Comparison of ENCODE assay signal across 15 cellular contexts in the genomic region with DNA sequence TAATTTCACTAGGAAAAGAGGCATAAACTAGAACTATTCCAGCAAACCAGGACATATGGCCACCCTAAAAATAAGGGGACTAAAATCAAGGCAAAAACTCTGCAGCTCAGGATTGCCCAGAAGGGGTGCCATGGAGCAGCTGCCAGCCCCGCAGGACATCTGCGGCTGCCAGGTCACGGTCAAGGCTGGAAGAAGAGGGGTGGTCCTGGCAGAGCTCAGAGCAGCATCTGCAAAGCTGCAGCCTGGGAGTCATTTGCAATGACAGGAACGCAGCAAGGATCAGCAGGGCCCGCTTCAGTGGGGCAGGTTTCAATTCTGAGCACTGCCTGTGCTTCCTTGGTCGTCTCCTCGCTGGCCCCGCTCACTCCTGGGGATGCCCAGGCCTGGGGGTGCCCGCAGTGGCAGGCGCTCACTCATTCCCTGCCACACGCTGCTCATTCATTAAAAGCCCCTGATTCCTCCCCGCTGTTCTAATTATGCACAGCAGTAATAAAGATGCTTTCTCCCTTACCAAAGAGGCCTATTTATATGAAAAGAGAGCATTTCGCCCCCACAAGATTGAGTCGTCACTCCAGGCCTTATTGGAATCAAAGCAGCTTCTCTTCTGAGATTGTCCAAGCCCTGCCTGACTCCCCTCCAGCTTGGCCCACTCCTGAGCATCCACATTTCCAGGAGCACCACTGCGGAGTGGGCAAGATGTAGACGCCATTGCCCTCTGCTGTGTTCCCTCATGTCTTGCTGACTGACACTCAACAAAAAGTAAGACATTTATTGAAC. TPM values are rescaled to one million over a fixed set of nuclear protein-coding genes. Genes with fewer than 3 reads are reported as not detected.
DNase-seq lines count a peak whose midpoint lies in the region; ATAC-seq, FAIRE-seq and TF ChIP-seq lines count a peak whose summit lies in the region.
"Had no signal": no experiment of that assay in that cellular context is flagged by ENCODE, and none has a peak within 500 bp of the region (broad histone marks: within the 10 kb centered on the region; RNA-seq: fewer than 3 reads in every experiment).

No MANE protein-coding gene starts in this region.

- peaks cover 12% of the 10 kb centered on the region; the same call in 1 of the 2 replicates for H3K23me2 ChIP-seq in H1 (ENCODE audit: low read depth, low read length)

- no peak overlapping the region for H3K4ac ChIP-seq in H1 (replicated peaks; ENCODE audit: insufficient read length, low read depth, low read length)

- no peak overlapping the region for H3K4me3 Mint-ChIP-seq in activated CD8-positive, alpha-beta memory T cell treated with anti-CD3 and anti-CD28 coated beads, Interleukin-2, amount 10 ng/mL, durations not matched to agents 7 days and 5 days
- H3K4me3 Mint-ChIP-seq: CD8-positive, alpha-beta T cell had no signal

- H3K23ac ChIP-seq in H1 (ENCODE audit: insufficient read length), result no peak overlapping the region

- no peak for ATAC-seq in activated CD8-positive, alpha-beta memory T cell treated with anti-CD3 and anti-CD28 coated beads, Interleukin-2, amount 10 ng/mL, durations not matched to agents 7 days and 5 days
- ATAC-seq: CD8-positive, alpha-beta T cell; psoas muscle had no signal

- no peak overlapping the region for H4K91ac ChIP-seq in H1 (replicated peaks; ENCODE audit: insufficient read length, low read length)

- H3K4me1 ChIP-seq in H1 (replicated peaks in 1 of 4; ENCODE audit: control insufficient read depth in 3 of 4, insufficient read depth in 4 of 4, low read length in 3 of 4), result peaks cover 0 to 5% (median 3%) of the 10 kb centered on the region in 4 experiments; a peak in 5 of 7 replicates
- H3K4me1 ChIP-seq: psoas muscle had no signal

- H2AK5ac ChIP-seq in H1 (ENCODE audit: low read depth, low read length), result no peak overlapping the region

- H2BK5ac ChIP-seq in H1 (ENCODE audit: low read depth, low read length), result no peak overlapping the region

- H3K56ac ChIP-seq in H1 (replicated peaks; ENCODE audit: insufficient read length, low read depth, low read length), result no peak overlapping the region

- no peak for FAIRE-seq in H1 (lab: Jason Lieb, UNC)
- FAIRE-seq: endometrium had no signal

- H4K8ac ChIP-seq in H1 (ENCODE audit: extremely low read depth, insufficient read depth, low read length), result 0 out of 2 replicates have a peak overlapping the region, but pooled peaks have one; percentile 18

- H3K27me3 ChIP-seq in H1 (replicated peaks in 1 of 4; ENCODE audit: control insufficient read depth in 3 of 4, extremely low read depth in 1 of 4, insufficient read depth in 3 of 4, low read length in 3 of 4) (peaks cover 14 to 33% (median 27%) of the 10 kb centered on the region in 4 experiments), neural cell (ENCODE audit: insufficient read depth, low read depth, low read length) (peaks cover 20% of the 10 kb centered on the region)
- H3K27me3 ChIP-seq: uterus had no signal

- 67% methylated on average over 16 of the region's 16 CpGs; no CpG with 5 or more reads in 1 of the 2 experiments for WGBS in H1 (ENCODE audit: extremely low coverage in 1 of 2, insufficient coverage in 1 of 2, insufficient read length in 1 of 2, insufficient replicate concordance in 2 of 2, low coverage in 1 of 2, low lambda C conversion rate in 2 of 2, missing lambda C conversion rate in 1 of 2), 2 experiments

- H4K20me1 ChIP-seq in H1 (replicated peaks in 1 of 2; ENCODE audit: control insufficient read depth in 1 of 2, insufficient read depth in 2 of 2, low read length in 2 of 2) (peaks cover 2 to 6% of the 10 kb centered on the region in 2 experiments), neural cell (ENCODE audit: insufficient read depth) (no peaks in the 10 kb centered on the region)

- no peak overlapping the region for H3K14ac ChIP-seq in H1 (ENCODE audit: insufficient read length)

- no peaks in the 10 kb centered on the region for H3K9me3 ChIP-seq in H1 (ENCODE audit: insufficient read depth in 2 of 2, low read depth in 1 of 2, low read length in 1 of 2)
- no peaks in the 10 kb centered on the region for H3K9me3 ChIP-seq in neural cell (ENCODE audit: low read length)
- H3K9me3 ChIP-seq: psoas muscle, uterus had no signal

- no peak overlapping the region for H3K18ac ChIP-seq in H1 (ENCODE audit: extremely low read depth, low read length)

- peaks cover 0 to 5% (median 0%) of the 10 kb centered on the region in 4 experiments; a peak in 1 of 8 replicates for H3K36me3 ChIP-seq in H1 (ENCODE audit: control insufficient read depth in 2 of 4, insufficient read depth in 4 of 4, low read length in 3 of 4)
- H3K36me3 ChIP-seq in neural cell (ENCODE audit: insufficient read depth, low read length), result no peaks in the 10 kb centered on the region
- H3K36me3 ChIP-seq: uterus had no signal

- H3K4me2 ChIP-seq in H1 (ENCODE audit: insufficient read depth in 1 of 2, low read depth in 2 of 2, low read length in 2 of 2) (no peak overlapping the region), neural cell (ENCODE audit: low read length) (no peak overlapping the region)

- TF ChIP-seq CTCF in AG10803 (conservative IDR thresholded peaks at IDR 0.05; ENCODE audit: low read length) (peak; percentile 52), H1 (IDR thresholded peaks at IDR 0.05; ENCODE audit: control extremely low read depth in 1 of 3, insufficient read depth in 1 of 3, low read depth in 1 of 3, low read length in 3 of 3) (peak; percentile 71 to 78 (median 74)), neural cell (IDR thresholded peaks at IDR 0.05; ENCODE audit: poor library complexity, severe bottlenecking) (peak; percentile 35)

- H2AFZ ChIP-seq in H1 (ENCODE audit: low read length) (no peak overlapping the region), neural cell (ENCODE audit: low read depth, low read length) (no peak overlapping the region)

- H4K5ac ChIP-seq in H1 (ENCODE audit: insufficient read length, low read depth, low read length), result no peak overlapping the region

- no peaks in the 10 kb centered on the region for H3F3A ChIP-seq in neural cell (ENCODE audit: insufficient read depth, low read length, poor library complexity, severe bottlenecking)

- CTCF ChIA-PET in H1 (lab: Charles Lee; ENCODE audit: partially characterized antibody), result interaction anchor here (0.7 to 2.5 kb wide), 21 partner anchors 8 to 110 kb away, joined by 3 to 14 read pairs (median 4); no protein-coding TSS in a partner anchor
- CTCF ChIA-PET in activated CD8-positive, alpha-beta memory T cell treated with anti-CD3 and anti-CD28 coated beads, Interleukin-2, amount 10 ng/mL, durations not matched to agents 7 days and 5 days (lab: Charles Lee), result no interaction called here

- no peaks in the 10 kb centered on the region for H3K9me3 Mint-ChIP-seq in activated CD8-positive, alpha-beta memory T cell treated with anti-CD3 and anti-CD28 coated beads, Interleukin-2, amount 10 ng/mL, durations not matched to agents 7 days and 5 days (ENCODE audit: low read depth)
- H3K9me3 Mint-ChIP-seq: CD8-positive, alpha-beta T cell had no signal

- H3K27ac Mint-ChIP-seq in activated CD8-positive, alpha-beta memory T cell treated with anti-CD3 and anti-CD28 coated beads, Interleukin-2, amount 10 ng/mL, durations not matched to agents 7 days and 5 days, result no peak overlapping the region
- H3K27ac Mint-ChIP-seq: CD8-positive, alpha-beta T cell had no signal

- H3K36me3 Mint-ChIP-seq in activated CD8-positive, alpha-beta memory T cell treated with anti-CD3 and anti-CD28 coated beads, Interleukin-2, amount 10 ng/mL, durations not matched to agents 7 days and 5 days, result no peaks in the 10 kb centered on the region
- H3K36me3 Mint-ChIP-seq: CD8-positive, alpha-beta T cell had no signal

- no peaks in the 10 kb centered on the region for H3K79me1 ChIP-seq in H1 (ENCODE audit: low read depth, low read length)

- TF ChIP-seq POLR2A in H1 (IDR thresholded peaks at IDR 0.05; ENCODE audit: control extremely low read depth in 1 of 2, low read depth in 2 of 2, low read length in 2 of 2), result no peak

- H3K4me3 ChIP-seq in AG10803 (ENCODE audit: low read length) (no peak overlapping the region), H1 (ENCODE audit: extremely low read depth in 1 of 4, insufficient read depth in 2 of 4, low read depth in 3 of 4, low read length in 4 of 4) (no peak overlapping the region), neural cell (ENCODE audit: low read length) (no peak overlapping the region)
- H3K4me3 ChIP-seq: psoas muscle, uterus had no signal

- DNase-seq in AG10803 (ENCODE audit: low read depth) (no peak), NCI-H69 (lab: John Stamatoyannopoulos, UW) (peak; percentile 54), H1 (ENCODE audit: low read depth in 1 of 2, low spot score in 2 of 2) (peak in 1 of 2 experiments; percentile 55), putamen (ENCODE audit: low spot score) (no peak), EL (no peak)
- DNase-seq in activated CD8-positive, alpha-beta memory T cell treated with anti-CD3 and anti-CD28 coated beads, Interleukin-2, amount 10 ng/mL, durations not matched to agents 7 days and 5 days, result no peak
- DNase-seq in activated CD4-positive, alpha-beta T cell treated with anti-CD3 and anti-CD28 coated beads, Interleukin-2, amount 50 U/mL, for 48 hours, result no peak
- DNase-seq: activated naive CD4-positive, alpha-beta T cell; CD8-positive, alpha-beta T cell; NCI-H2081; psoas muscle; uterus had no signal

- H2BK120ac ChIP-seq in H1 (replicated peaks; ENCODE audit: low read depth, low read length), result no peak overlapping the region

- H2BK15ac ChIP-seq in H1 (ENCODE audit: low read length), result no peak overlapping the region

- H3K4me1 Mint-ChIP-seq in activated CD8-positive, alpha-beta memory T cell treated with anti-CD3 and anti-CD28 coated beads, Interleukin-2, amount 10 ng/mL, durations not matched to agents 7 days and 5 days, result no peaks in the 10 kb centered on the region

- TF ChIP-seq RAD21 in H1 (IDR thresholded peaks at IDR 0.05 in 1 of 2, conservative IDR thresholded peaks at IDR 0.05 in 1 of 2; ENCODE audit: low read depth in 2 of 2, low read length in 2 of 2) (peak; percentile 39 to 59; a peak in 3 of 4 replicates), neural cell (conservative IDR thresholded peaks at IDR 0.05) (no peak)

- TF ChIP-seq EP300 in H1 (IDR thresholded peaks at IDR 0.05; ENCODE audit: borderline replicate concordance in 1 of 2, low read depth in 2 of 2, low read length in 2 of 2), result no peak
- no peak for TF ChIP-seq EP300 in neural cell (conservative IDR thresholded peaks at IDR 0.05; ENCODE audit: poor library complexity, severe bottlenecking)

- peaks cover 32% of the 10 kb centered on the region for H3K27me3 Mint-ChIP-seq in activated CD8-positive, alpha-beta memory T cell treated with anti-CD3 and anti-CD28 coated beads, Interleukin-2, amount 10 ng/mL, durations not matched to agents 7 days and 5 days

- no peak overlapping the region for H2BK20ac ChIP-seq in H1 (ENCODE audit: low read length)

- no peak overlapping the region for H3K9ac ChIP-seq in H1 (replicated peaks in 1 of 4; ENCODE audit: extremely low read depth in 1 of 4, low read depth in 3 of 4, low read length in 3 of 4)
- no peak overlapping the region for H3K9ac ChIP-seq in neural cell (ENCODE audit: low read length)

- no peaks in the 10 kb centered on the region for H3K79me2 ChIP-seq in H1 (ENCODE audit: control insufficient read depth in 1 of 2, insufficient read depth in 2 of 2, low read length in 2 of 2)
- no peaks in the 10 kb centered on the region for H3K79me2 ChIP-seq in neural cell (replicated peaks; ENCODE audit: insufficient read depth, low read length)

- POLR2A ChIA-PET in H1 (lab: Charles Lee; ENCODE audit: partially characterized antibody), result no interaction called here

- H3K9me2 ChIP-seq in neural cell (ENCODE audit: insufficient read depth, low read length), result no peaks in the 10 kb centered on the region

- H3K27ac ChIP-seq in H1 (ENCODE audit: low read depth, low read length), result no peak overlapping the region
- no peak overlapping the region for H3K27ac ChIP-seq in neural cell (ENCODE audit: low read length)
- H3K27ac ChIP-seq: psoas muscle, RWPE1, uterus had no signal

- no peak overlapping the region for H2BK12ac ChIP-seq in H1 (ENCODE audit: low read depth, low read length)

RNA-seq across cellular contexts. Expression of a gene that starts 4.6 kb away (rescaled TPM):
- total RNA-seq in H1 (2021; fragmentation: NEBNext Ultra II Directional; extraction: Animal tissue kit (Norgen Biotek cat#: 25700)), result 4.8 and 6.9 TPM in 2 replicates
- polyA plus RNA-seq in H1 (2011; rRNA removed) (3.1 and 3.2 TPM in 2 replicates), neural cell (5.9 and 8.4 TPM in 2 replicates)
- 4.0 TPM for polyA plus RNA-seq in H1 (2011; cell fraction: cytosol; rRNA removed)
- polyA plus RNA-seq in H1 (2011; cell fraction: nucleus; rRNA removed), result 6.6 TPM
- 2.8 to 4.9 TPM (median 3.6 TPM) in 4 replicates for polyA plus RNA-seq in H1 (2012, experiment 1 of 2)
- polyA plus RNA-seq in H1 (2012, experiment 2 of 2), result 1.1 TPM
- 3.7 TPM for polyA plus RNA-seq in H1 (2013, experiment 1 of 2)
- 3.2 TPM for polyA plus RNA-seq in H1 (2013, experiment 2 of 2)
- 7.8 and 14.4 TPM in 2 replicates for polyA minus RNA-seq in H1 (2011; rRNA and poly(A)+ RNA removed)
- polyA minus RNA-seq in H1 (2011; cell fraction: cytosol; rRNA and poly(A)+ RNA removed), result 3.2 TPM
- polyA minus RNA-seq in H1 (2011; cell fraction: nucleus; rRNA and poly(A)+ RNA removed), result 10.1 TPM
- polyA minus RNA-seq in neural cell, result 16.3 TPM in 2 replicates
- not detected for total RNA-seq in activated CD8-positive, alpha-beta memory T cell treated with anti-CD3 and anti-CD28 coated beads, Interleukin-2, amount 10 ng/mL, durations not matched to agents 7 days and 5 days
